ENCODE assay signal across 8 cellular contexts in the genomic region with DNA sequence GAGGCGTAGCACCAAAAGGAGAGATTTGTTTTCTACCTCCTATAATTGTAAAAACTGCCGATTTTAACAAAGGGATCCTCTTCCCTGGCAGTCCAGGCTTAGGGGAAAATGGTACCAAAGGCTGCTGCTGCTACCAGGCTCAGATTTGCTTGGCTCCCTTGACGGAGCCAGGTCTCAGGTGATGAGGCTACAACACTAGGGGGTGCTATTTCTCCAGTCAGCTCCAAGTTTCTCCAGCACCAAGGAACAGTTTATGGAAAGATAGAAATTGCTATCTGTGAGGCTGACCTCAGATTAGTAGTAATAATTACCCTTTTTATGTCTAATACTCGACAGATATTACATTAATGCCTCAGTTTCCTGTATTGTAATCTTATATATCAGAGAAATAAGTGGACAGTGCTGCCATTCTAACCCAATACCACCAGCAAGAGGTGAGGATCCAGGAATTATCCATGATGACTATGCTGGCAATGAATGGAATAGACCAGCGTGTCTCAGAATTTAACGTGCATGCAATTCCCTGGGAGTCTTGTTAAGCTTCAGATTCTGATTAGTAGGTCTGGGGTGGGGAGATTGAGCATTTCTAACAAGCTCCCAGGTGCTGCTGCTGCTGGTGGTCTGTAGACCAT.
DNase-seq lines count a peak whose midpoint lies in the region; ATAC-seq and TF ChIP-seq lines count a peak whose summit lies in the region.

No MANE protein-coding gene starts in this region.

- peak; percentile 82 for TF ChIP-seq CTCF in WI38 (IDR thresholded peaks at IDR 0.05; ENCODE audit: low read depth, low read length)

- CTCF ChIA-PET in CD4-positive, alpha-beta memory T cell (lab: Charles Lee; ENCODE audit: partially characterized antibody): interaction anchor here (0.9 to 1.8 kb wide), 10 partner anchors 9 to 471 kb away, joined by 3 to 10 read pairs (median 3); no protein-coding TSS in a partner anchor

- H3K27me3 ChIP-seq in CD4-positive, alpha-beta memory T cell (ENCODE audit: insufficient read depth, low read length): no peaks in the 10 kb centered on the region

- no peak overlapping the region for H3K4me3 ChIP-seq in CD4-positive, alpha-beta memory T cell (ENCODE audit: low read length in 2 of 2)
- no peak overlapping the region for H3K4me3 ChIP-seq in WI38 (ENCODE audit: low read depth, low read length)

- H3K4me1 ChIP-seq in CD4-positive, alpha-beta memory T cell (ENCODE audit: insufficient read depth, low read length): no peaks in the 10 kb centered on the region

- POLR2A ChIA-PET in CD4-positive, alpha-beta memory T cell (lab: Charles Lee; ENCODE audit: partially characterized antibody): no interaction called here

- H3K36me3 ChIP-seq in CD4-positive, alpha-beta memory T cell (ENCODE audit: insufficient read depth, low read length): no peaks in the 10 kb centered on the region

- DNase-seq in CD4-positive, alpha-beta memory T cell: peak in 4 of 5 donors; percentile 7 to 21 (median 19)
- DNase-seq in NCI-H146 treated with DMSO at 0.1 percent for 48 hours (lab: John Stamatoyannopoulos, UW; ENCODE audit: unreplicated experiment) (peak; percentile 33), globus pallidus (ENCODE audit: low spot score) (peak; percentile 39), pons (ENCODE audit: low spot score) (peak; percentile 60), cerebellar nuclear complex (lab: John Stamatoyannopoulos, UW) (no peak)
- DNase-seq in activated T-helper 2 cell treated with anti-CD3 and anti-CD28 coated beads, Interferon-gamma antibody, Interleukin-2, Interleukin-4, amounts not matched to agents 10 μg/mL and 5 μg/mL and 100 μg/mL, durations not matched to agents 14 hours and 24 hours and 36 hours (ENCODE audit: low spot score): no peak

- no peak overlapping the region for H3K27ac Mint-ChIP-seq in CD4-positive, alpha-beta memory T cell
- H3K27ac Mint-ChIP-seq in activated T-helper 2 cell treated with anti-CD3 and anti-CD28 coated beads, Interferon-gamma antibody, Interleukin-2, Interleukin-4, amounts not matched to agents 10 μg/mL and 5 μg/mL and 100 μg/mL, durations not matched to agents 14 hours and 24 hours and 36 hours: no peak overlapping the region

- ATAC-seq in GM19395 (IDR thresholded peaks at IDR 0.05; ENCODE audit: unreplicated experiment): peak; percentile 55

- H3K27me3 Mint-ChIP-seq in CD4-positive, alpha-beta memory T cell: peaks cover 7 to 10% of the 10 kb centered on the region in 2 donors
- peaks cover 6% of the 10 kb centered on the region for H3K27me3 Mint-ChIP-seq in activated T-helper 2 cell treated with anti-CD3 and anti-CD28 coated beads, Interferon-gamma antibody, Interleukin-2, Interleukin-4, amounts not matched to agents 10 μg/mL and 5 μg/mL and 100 μg/mL, durations not matched to agents 14 hours and 24 hours and 36 hours (ENCODE audit: low read depth)

- no peaks in the 10 kb centered on the region for H3K4me1 Mint-ChIP-seq in CD4-positive, alpha-beta memory T cell
- H3K4me1 Mint-ChIP-seq in activated T-helper 2 cell treated with anti-CD3 and anti-CD28 coated beads, Interferon-gamma antibody, Interleukin-2, Interleukin-4, amounts not matched to agents 10 μg/mL and 5 μg/mL and 100 μg/mL, durations not matched to agents 14 hours and 24 hours and 36 hours (ENCODE audit: low read depth): no peaks in the 10 kb centered on the region

- H3K27ac ChIP-seq in CD4-positive, alpha-beta memory T cell (ENCODE audit: low read depth, low read length): no peak overlapping the region

- intact Hi-C loops in CD4-positive, alpha-beta memory T cell (cut with micrococcal nuclease): loop anchor here (1.0 kb wide), 2 partner anchors 362 to 467 kb away; no protein-coding TSS in a partner anchor
- intact Hi-C loops in activated T-helper 2 cell treated with anti-CD3 and anti-CD28 coated beads, Interferon-gamma antibody, Interleukin-2, Interleukin-4, amounts not matched to agents 10 μg/mL and 5 μg/mL and 100 μg/mL, durations not matched to agents 14 hours and 24 hours and 36 hours (cut with micrococcal nuclease): loop anchor here (1.0 kb wide), 1 partner anchor 467 kb away; no protein-coding TSS in a partner anchor

- H3K36me3 Mint-ChIP-seq in CD4-positive, alpha-beta memory T cell: no peaks in the 10 kb centered on the region
- H3K36me3 Mint-ChIP-seq in activated T-helper 2 cell treated with anti-CD3 and anti-CD28 coated beads, Interferon-gamma antibody, Interleukin-2, Interleukin-4, amounts not matched to agents 10 μg/mL and 5 μg/mL and 100 μg/mL, durations not matched to agents 14 hours and 24 hours and 36 hours (ENCODE audit: low read depth): no peaks in the 10 kb centered on the region

- no peaks in the 10 kb centered on the region for H3K9me3 Mint-ChIP-seq in CD4-positive, alpha-beta memory T cell
- no peaks in the 10 kb centered on the region for H3K9me3 Mint-ChIP-seq in activated T-helper 2 cell treated with anti-CD3 and anti-CD28 coated beads, Interferon-gamma antibody, Interleukin-2, Interleukin-4, amounts not matched to agents 10 μg/mL and 5 μg/mL and 100 μg/mL, durations not matched to agents 14 hours and 24 hours and 36 hours

- no peak overlapping the region for H3K4me3 Mint-ChIP-seq in CD4-positive, alpha-beta memory T cell
- H3K4me3 Mint-ChIP-seq in activated T-helper 2 cell treated with anti-CD3 and anti-CD28 coated beads, Interferon-gamma antibody, Interleukin-2, Interleukin-4, amounts not matched to agents 10 μg/mL and 5 μg/mL and 100 μg/mL, durations not matched to agents 14 hours and 24 hours and 36 hours (ENCODE audit: low read depth): no peak overlapping the region

- no peaks in the 10 kb centered on the region for H3K9me3 ChIP-seq in CD4-positive, alpha-beta memory T cell (ENCODE audit: control insufficient read depth in 1 of 2, low read length in 2 of 2)

Comparison
In these comparisons a context has a peak if more than half of its experiments do, and no peak if none do; other contexts are left out.
1. DNase-seq: peak in CD4-positive, alpha-beta memory T cell (4 of 5), NCI-H146 treated with DMSO at 0.1 percent for 48 hours (single experiment), globus pallidus (single experiment) and pons (single experiment); none in activated T-helper 2 cell treated with anti-CD3 and anti-CD28 coated beads, Interferon-gamma antibody, Interleukin-2, Interleukin-4, amounts not matched to agents 10 μg/mL and 5 μg/mL and 100 μg/mL, durations not matched to agents 14 hours and 24 hours and 36 hours (single experiment) and cerebellar nuclear complex (0 of 2).